20 cellular contexts compared by ENCODE assay signal in the genomic region with DNA sequence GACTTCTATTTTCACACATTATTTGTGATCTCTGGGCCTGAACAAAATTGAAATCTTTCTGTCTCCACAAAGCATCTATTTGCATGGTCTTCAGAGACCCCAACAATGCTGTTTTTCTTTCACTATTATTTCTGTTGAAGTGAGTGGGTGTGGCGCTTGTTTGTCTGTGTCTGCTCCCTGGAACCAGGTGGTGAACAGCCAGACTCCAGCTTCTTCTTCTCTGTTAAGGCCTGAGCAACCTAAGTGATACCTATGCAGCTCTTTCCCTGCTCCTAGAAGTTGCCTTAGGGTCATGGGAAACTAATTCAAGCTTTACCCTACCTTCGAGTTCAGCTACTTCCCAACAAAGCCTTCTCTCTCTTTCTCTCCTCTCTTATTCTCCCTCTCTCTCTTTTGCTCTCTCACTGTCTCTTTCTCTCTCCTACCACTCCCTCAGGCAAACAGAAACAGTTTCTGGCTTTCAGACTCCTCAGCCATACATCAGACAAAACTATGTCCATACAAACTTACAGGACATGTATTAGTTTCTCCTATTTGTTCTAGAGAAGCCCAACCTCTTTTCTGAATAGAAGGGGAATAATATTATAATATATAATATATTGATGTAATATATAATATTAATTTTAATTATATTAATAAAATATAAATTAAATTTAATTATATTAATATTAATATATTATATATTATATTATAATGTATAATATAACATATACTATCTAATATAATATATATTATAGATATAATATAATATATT.
"Had no signal": no experiment of that assay in that cellular context is flagged by ENCODE, and none has a peak within 500 bp of the region (broad histone marks: within the 10 kb centered on the region; RNA-seq: fewer than 3 reads in every experiment).

No MANE protein-coding gene starts in this region.

- H3K36me3 Mint-ChIP-seq: brain, T-cell had no signal

- H3K27me3 Mint-ChIP-seq: activated B cell treated with CpG ODN at 0.5 μM for 24 hours; activated CD4-positive, alpha-beta T cell treated with anti-CD3 and anti-CD28 coated beads, Interleukin-2, amount 10 ng/mL, durations not matched to agents 7 days and 5 days; T-cell had no signal

- H3K4me3 ChIP-seq: dorsolateral prefrontal cortex, lower lobe of right lung, tibial artery had no signal

- DNase-seq: activated B cell treated with CpG ODN at 0.5 μM for 24 hours; activated CD4-positive, alpha-beta T cell treated with anti-CD3 and anti-CD28 coated beads, Interleukin-2, amount 10 ng/mL, durations not matched to agents 7 days and 5 days; activated naive CD4-positive, alpha-beta T cell; anterior cingulate cortex; central memory CD4-positive, alpha-beta T cell; dorsolateral prefrontal cortex; left colon; lower lobe of right lung; midbrain; nucleus accumbens; posterior cingulate gyrus; stimulated activated CD4-positive, alpha-beta T cell treated with anti-CD3 and anti-CD28 coated beads, Interleukin-12 subunit alpha, Interleukin-12 subunit beta, amount 100 ng/mL, for 4 hours; stimulated activated CD4-positive, alpha-beta T cell treated with anti-CD3 and anti-CD28 coated beads, Interleukin-1b, Interleukin-23, amount 100 ng/mL, for 48 hours; stimulated activated naive CD8-positive, alpha-beta T cell treated with anti-CD3 and anti-CD28 coated beads, Interleukin-15, Interleukin-2, amounts not matched to agents 100 U/mL and 50 U/mL, for 24 hours; substantia nigra; T-cell; tibial artery had no signal

- H3K27me3 ChIP-seq: dorsolateral prefrontal cortex, tibial artery had no signal

- ATAC-seq: left colon; lower lobe of right lung; stimulated activated naive CD8-positive, alpha-beta T cell treated with anti-CD3 and anti-CD28 coated beads, Interleukin-15, Interleukin-2, amounts not matched to agents 100 U/mL and 50 U/mL, for 24 hours; T-cell had no signal

- H3K27ac Mint-ChIP-seq: activated B cell treated with CpG ODN at 0.5 μM for 24 hours; activated CD4-positive, alpha-beta T cell treated with anti-CD3 and anti-CD28 coated beads, Interleukin-2, amount 10 ng/mL, durations not matched to agents 7 days and 5 days; activated T-helper 1 cell treated with anti-CD3 and anti-CD28 coated beads, Interleukin-12 subunit alpha, Interleukin-12 subunit beta, Interleukin-2, Interleukin-4 antibody, amounts not matched to agents 30 ng/mL and 10 ng/mL and 1 ng/mL, durations not matched to agents 14 hours and 24 hours and 36 hours; brain; nephron; T-cell had no signal

- H3K4me3 Mint-ChIP-seq: activated B cell treated with CpG ODN at 0.5 μM for 24 hours; activated CD4-positive, alpha-beta T cell treated with anti-CD3 and anti-CD28 coated beads, Interleukin-2, amount 10 ng/mL, durations not matched to agents 7 days and 5 days; activated T-helper 1 cell treated with anti-CD3 and anti-CD28 coated beads, Interleukin-12 subunit alpha, Interleukin-12 subunit beta, Interleukin-2, Interleukin-4 antibody, amounts not matched to agents 30 ng/mL and 10 ng/mL and 1 ng/mL, durations not matched to agents 14 hours and 24 hours and 36 hours; brain; nephron; T-cell had no signal

- H3K9me3 Mint-ChIP-seq: activated B cell treated with CpG ODN at 0.5 μM for 24 hours; activated CD4-positive, alpha-beta T cell treated with anti-CD3 and anti-CD28 coated beads, Interleukin-2, amount 10 ng/mL, durations not matched to agents 7 days and 5 days; brain; nephron had no signal

- H3K27ac ChIP-seq: dorsolateral prefrontal cortex, lower lobe of right lung, tibial artery had no signal

- H3K4me1 ChIP-seq: lower lobe of right lung, tibial artery had no signal

- H3K9me3 ChIP-seq: lower lobe of right lung, tibial artery had no signal

- H3K36me3 ChIP-seq: lower lobe of right lung, tibial artery had no signal

- H3K4me1 Mint-ChIP-seq: activated B cell treated with CpG ODN at 0.5 μM for 24 hours; activated CD4-positive, alpha-beta T cell treated with anti-CD3 and anti-CD28 coated beads, Interleukin-2, amount 10 ng/mL, durations not matched to agents 7 days and 5 days; nephron; T-cell had no signal
